16 cellular contexts compared by ENCODE assay signal in genomic region chr2:119808516-119809147, GRCh38. TPM values are rescaled to one million over a fixed set of nuclear protein-coding genes. Genes with fewer than 3 reads are reported as not detected.
A peak's percentile ranks its signal among the peaks of the same experiment; 100 is the strongest.
DNase-seq lines count a peak whose midpoint lies in the region; ATAC-seq and TF ChIP-seq lines count a peak whose summit lies in the region.
"Had no signal": no experiment of that assay in that cellular context is flagged by ENCODE, and none has a peak within 500 bp of the region (broad histone marks: within the 10 kb centered on the region; RNA-seq: fewer than 3 reads in every experiment).

No MANE protein-coding gene starts in this region.

- intact Hi-C loops in CD4-positive, alpha-beta T cell (cut with DNase I, micrococcal nuclease) = no loop called here
- intact Hi-C loops in body of pancreas (cut with DNase I) = no loop called here

- CTCF ChIA-PET in CD4-positive, alpha-beta T cell (lab: Charles Lee) = no interaction called here

- no peaks in the 10 kb centered on the region for H3K27me3 Mint-ChIP-seq in CD4-positive, alpha-beta T cell
- no peaks in the 10 kb centered on the region for H3K27me3 Mint-ChIP-seq in chondrocyte (ENCODE audit: low read depth)

- no peak overlapping the region for H3K4me3 Mint-ChIP-seq in CD4-positive, alpha-beta T cell
- no peak overlapping the region for H3K4me3 Mint-ChIP-seq in chondrocyte (ENCODE audit: unreplicated experiment)
- H3K4me3 Mint-ChIP-seq: activated T-cell treated with anti-CD3 and anti-CD28 coated beads, Interleukin-2, amount 50 U/mL, for 4 hours had no signal

- peaks cover 79% of the 10 kb centered on the region for H3K4me1 Mint-ChIP-seq in CD4-positive, alpha-beta T cell (ENCODE audit: low read depth)
- H3K4me1 Mint-ChIP-seq in chondrocyte (ENCODE audit: low read depth) = peaks cover 17% of the 10 kb centered on the region

- no peak overlapping the region for H3K27ac ChIP-seq in CD4-positive, alpha-beta T cell (ENCODE audit: low read depth, low read length)
- peak overlapping the region; percentile 0 for H3K27ac ChIP-seq in muscle layer of duodenum (ENCODE audit: low read length)
- no peak overlapping the region for H3K27ac ChIP-seq in body of pancreas
- H3K27ac ChIP-seq: lower lobe of right lung, neutrophil, right lobe of liver, SJCRH30 had no signal

- 62 to 72% methylated on average over 3 of the region's 3 CpGs for WGBS in body of pancreas, 2 donors

- H3K36me3 Mint-ChIP-seq in CD4-positive, alpha-beta T cell (ENCODE audit: low read depth) = peaks cover 64% of the 10 kb centered on the region
- peaks cover 6% of the 10 kb centered on the region for H3K36me3 Mint-ChIP-seq in chondrocyte (ENCODE audit: low read depth)

- H3K27ac Mint-ChIP-seq in CD4-positive, alpha-beta T cell = peak overlapping the region; percentile 39
- peak overlapping the region; percentile 4 for H3K27ac Mint-ChIP-seq in chondrocyte (ENCODE audit: unreplicated experiment)

- no peak for DNase-seq in CD4-positive, alpha-beta T cell
- peak; percentile 20 for DNase-seq in NCI-H460 (ENCODE audit: extremely low read depth, low read depth)
- no peak for DNase-seq in chondrocyte (ENCODE audit: low spot score)
- no peak for DNase-seq in stimulated activated CD8-positive, alpha-beta memory T cell treated with anti-CD3 and anti-CD28 coated beads, Interleukin-4, amount 100 ng/mL, for 48 hours
- DNase-seq in body of pancreas = no peak
- DNase-seq: activated T-cell treated with anti-CD3 and anti-CD28 coated beads, Interleukin-2, amount 50 U/mL, for 4 hours; GOT3; lower lobe of right lung; right lobe of liver; SJCRH30; stimulated activated CD4-positive, alpha-beta T cell treated with anti-CD3 and anti-CD28 coated beads, Interleukin-4, amount 100 ng/mL, for 24 hours; transverse colon had no signal

- H3K9me3 Mint-ChIP-seq in CD4-positive, alpha-beta T cell = no peaks in the 10 kb centered on the region
- H3K9me3 Mint-ChIP-seq in chondrocyte (ENCODE audit: low read depth) = peaks cover 11% of the 10 kb centered on the region
- H3K9me3 Mint-ChIP-seq: activated T-cell treated with anti-CD3 and anti-CD28 coated beads, Interleukin-2, amount 50 U/mL, for 4 hours had no signal

- no peak overlapping the region for H3K4me3 ChIP-seq in muscle layer of duodenum (ENCODE audit: low read depth in 1 of 2, low read length in 2 of 2)
- H3K4me3 ChIP-seq in body of pancreas = no peak overlapping the region
- H3K4me3 ChIP-seq: lower lobe of right lung, right lobe of liver, SJCRH30, transverse colon had no signal

- no peak for TF ChIP-seq CTCF in CD4-positive, alpha-beta T cell (IDR thresholded peaks at IDR 0.05)
- no peak for TF ChIP-seq CTCF in chondrocyte (IDR thresholded peaks at IDR 0.05)
- TF ChIP-seq CTCF in body of pancreas (IDR thresholded peaks at IDR 0.05) = no peak

- TF ChIP-seq POLR2A in body of pancreas (IDR thresholded peaks at IDR 0.05) = no peak

- H3K36me3 ChIP-seq in muscle layer of duodenum (ENCODE audit: control insufficient read depth in 1 of 2, insufficient read depth in 2 of 2, low read length in 2 of 2) (peaks cover 0 to 2% of the 10 kb centered on the region in 2 donors), body of pancreas (replicated peaks in 1 of 2; ENCODE audit: insufficient read depth in 1 of 2, low read depth in 2 of 2) (no peaks in the 10 kb centered on the region)
- H3K36me3 ChIP-seq: neutrophil, right lobe of liver, transverse colon had no signal

- no peaks in the 10 kb centered on the region for H3K27me3 ChIP-seq in CD4-positive, alpha-beta T cell (ENCODE audit: control insufficient read depth, insufficient read depth, low read length)
- H3K27me3 ChIP-seq in muscle layer of duodenum (ENCODE audit: low read depth, low read length) (no peaks in the 10 kb centered on the region), body of pancreas (no peaks in the 10 kb centered on the region)
- H3K27me3 ChIP-seq: neutrophil, right lobe of liver, SJCRH30, transverse colon had no signal

- no peaks in the 10 kb centered on the region for H3K9me3 ChIP-seq in CD4-positive, alpha-beta T cell (ENCODE audit: control insufficient read depth, low read length)
- H3K9me3 ChIP-seq in muscle layer of duodenum (ENCODE audit: control insufficient read depth in 1 of 2, low read length in 2 of 2) (no peaks in the 10 kb centered on the region), body of pancreas (no peaks in the 10 kb centered on the region)
- H3K9me3 ChIP-seq: lower lobe of right lung, neutrophil, right lobe of liver had no signal

- no peak for ATAC-seq in CD4-positive, alpha-beta T cell (ENCODE audit: poor library complexity)
- ATAC-seq in HG03342 (IDR thresholded peaks at IDR 0.05; ENCODE audit: unreplicated experiment) = no peak
- ATAC-seq in GM21825 (IDR thresholded peaks at IDR 0.05; ENCODE audit: unreplicated experiment) = no peak
- ATAC-seq in body of pancreas = no peak
- ATAC-seq: activated T-cell treated with anti-CD3 and anti-CD28 coated beads, Interleukin-2, amount 50 U/mL, for 4 hours; lower lobe of right lung had no signal

- POLR2A ChIA-PET in CD4-positive, alpha-beta T cell (lab: Charles Lee) = no interaction called here

- H3K4me1 ChIP-seq in muscle layer of duodenum (ENCODE audit: control insufficient read depth in 1 of 2, insufficient read depth in 2 of 2, low read length in 2 of 2) = peaks cover 4 to 10% of the 10 kb centered on the region in 2 donors
- H3K4me1 ChIP-seq in body of pancreas = peaks cover 8% of the 10 kb centered on the region

RNA-seq across cellular contexts. Expression of gene PTPN4, which starts 48.9 kb away (rescaled TPM):
- 100 to 1,000 TPM in 1 of 2 experiments, 10 to 100 TPM in 1; 96.9 to 102 TPM for total RNA-seq in CD4-positive, alpha-beta T cell
- 33.1 and 34.3 TPM in 2 replicates for total RNA-seq in NCI-H460 (2014; rRNA removed; shearing (Covaris generic))
- polyA plus RNA-seq in NCI-H460 (2014; cell fraction: nucleus; rRNA removed) = 19.6 and 24.1 TPM in 2 replicates
- total RNA-seq in chondrocyte = 21.8 to 24.2 TPM (median 23.8 TPM) in 3 replicates
- total RNA-seq in body of pancreas = 10 to 100 TPM; 12.2 to 21.1 TPM
